16 cellular contexts compared by ENCODE assay signal in the genomic region with DNA sequence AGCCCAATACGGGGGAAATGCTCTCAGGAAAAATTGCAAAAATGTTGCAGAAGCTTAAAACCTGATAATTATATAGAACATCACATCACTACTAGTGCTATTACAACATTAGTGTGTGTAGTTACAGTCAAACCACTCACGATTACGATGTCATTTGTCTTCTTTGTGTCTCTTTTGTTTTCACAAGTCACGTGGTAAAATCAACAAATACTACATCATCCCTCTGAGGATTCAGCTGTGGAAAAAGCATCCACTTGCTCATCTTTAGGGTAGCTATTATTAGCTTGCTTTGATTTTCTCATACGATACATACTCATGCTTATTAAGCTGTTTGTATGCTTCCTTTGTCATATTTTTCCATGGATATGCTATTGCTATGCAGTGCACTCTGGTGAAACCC.
"Had no signal": no experiment of that assay in that cellular context is flagged by ENCODE, and none has a peak within 500 bp of the region (broad histone marks: within the 10 kb centered on the region; RNA-seq: fewer than 3 reads in every experiment).

No MANE protein-coding gene starts in this region.

- H3K27me3 ChIP-seq: cardiac muscle cell, thyroid gland, uterus had no signal

- DNase-seq: activated CD4-positive, alpha-beta memory T cell treated with anti-CD3 and anti-CD28 coated beads for 36 hours; activated CD8-positive, alpha-beta memory T cell treated with anti-CD3 and anti-CD28 coated beads, Interleukin-2, amount 10 ng/mL, durations not matched to agents 7 days and 5 days; activated effector memory CD4-positive, alpha-beta T cell treated with Interleukin-2 at 50 U/mL for 16 hours; activated naive CD4-positive, alpha-beta T cell treated with anti-CD3 and anti-CD28 coated beads, Interleukin-2, amount 50 U/mL, for 16 hours; activated T-cell treated with anti-CD3 and anti-CD28 coated beads, Interleukin-2, amount 50 U/mL, for 4 hours; endodermal cell; erythroblast; islet precursor cell; naive thymus-derived CD4-positive, alpha-beta T cell; stimulated activated CD4-positive, alpha-beta T cell treated with anti-CD3 and anti-CD28 coated beads, Interleukin-2, amount 100 ng/mL, for 48 hours; stimulated activated naive B cell treated with anti-CD40 and anti-IgM and Interleukin-4, amounts not matched to agents 10 μg/mL and 1 μg/mL and 100 μg/mL, for 72 hours; thyroid gland; uterus; WERI-Rb-1 had no signal

- H3K4me1 ChIP-seq: uterus had no signal

- H3K27ac ChIP-seq: cardiac muscle cell, thyroid gland, uterus, WERI-Rb-1 had no signal

- H3K4me3 ChIP-seq: cardiac muscle cell, thyroid gland, uterus had no signal

- H3K36me3 ChIP-seq: cardiac muscle cell, thyroid gland, uterus, WERI-Rb-1 had no signal

- ATAC-seq: activated CD8-positive, alpha-beta memory T cell treated with anti-CD3 and anti-CD28 coated beads, Interleukin-2, amount 10 ng/mL, durations not matched to agents 7 days and 5 days; activated T-cell treated with anti-CD3 and anti-CD28 coated beads, Interleukin-2, amount 50 U/mL, for 4 hours; left lobe of liver; naive thymus-derived CD4-positive, alpha-beta T cell; stimulated activated naive B cell treated with anti-CD40 and anti-IgM and Interleukin-4, amounts not matched to agents 10 μg/mL and 1 μg/mL and 100 μg/mL, for 72 hours had no signal

- H3K9me3 ChIP-seq: thyroid gland, uterus had no signal
